Comparison of ENCODE assay signal across 1 cellular context in the genomic region with DNA sequence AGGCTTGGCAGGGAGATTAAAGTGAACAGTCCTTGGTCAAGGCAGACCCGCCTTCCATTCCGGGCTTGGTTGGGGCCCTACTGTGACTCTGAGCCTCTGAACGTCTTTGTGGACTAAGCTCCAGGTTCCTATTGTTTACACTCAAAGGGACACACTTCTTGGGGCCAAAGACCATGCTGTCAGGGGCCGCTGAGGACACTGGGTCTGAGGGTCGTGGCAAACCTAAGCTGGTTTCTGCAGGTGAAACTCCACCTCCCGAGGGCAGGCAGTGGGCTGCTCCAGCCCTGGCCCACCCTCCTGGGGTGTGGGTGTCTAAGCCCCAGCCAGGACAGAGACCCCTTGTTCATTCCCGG.
TF ChIP-seq lines count a peak whose summit lies in the region.

No MANE protein-coding gene starts in this region.

TF ChIP-seq in HepG2, 621 proteins besides CTCF, POLR2A, EP300 and RAD21 (continued from another document and continues in another):
- TF ChIP-seq, protein P1, sequence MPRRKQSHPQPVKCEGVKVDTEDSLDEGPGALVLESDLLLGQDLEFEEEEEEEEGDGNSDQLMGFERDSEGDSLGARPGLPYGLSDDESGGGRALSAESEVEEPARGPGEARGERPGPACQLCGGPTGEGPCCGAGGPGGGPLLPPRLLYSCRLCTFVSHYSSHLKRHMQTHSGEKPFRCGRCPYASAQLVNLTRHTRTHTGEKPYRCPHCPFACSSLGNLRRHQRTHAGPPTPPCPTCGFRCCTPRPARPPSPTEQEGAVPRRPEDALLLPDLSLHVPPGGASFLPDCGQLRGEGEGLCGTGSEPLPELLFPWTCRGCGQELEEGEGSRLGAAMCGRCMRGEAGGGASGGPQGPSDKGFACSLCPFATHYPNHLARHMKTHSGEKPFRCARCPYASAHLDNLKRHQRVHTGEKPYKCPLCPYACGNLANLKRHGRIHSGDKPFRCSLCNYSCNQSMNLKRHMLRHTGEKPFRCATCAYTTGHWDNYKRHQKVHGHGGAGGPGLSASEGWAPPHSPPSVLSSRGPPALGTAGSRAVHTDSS (CRISPR knock-in tag; conservative IDR thresholded peaks at IDR 0.05) = no peak
- TF ChIP-seq ZNF589 (CRISPR knock-in tag; conservative IDR thresholded peaks at IDR 0.05) = no peak
- 0 out of 2 replicates have a peak, but pooled peaks have one; percentile 22 for TF ChIP-seq MED13 (CRISPR knock-in tag; IDR thresholded peaks at IDR 0.05)
- TF ChIP-seq, protein P2, sequence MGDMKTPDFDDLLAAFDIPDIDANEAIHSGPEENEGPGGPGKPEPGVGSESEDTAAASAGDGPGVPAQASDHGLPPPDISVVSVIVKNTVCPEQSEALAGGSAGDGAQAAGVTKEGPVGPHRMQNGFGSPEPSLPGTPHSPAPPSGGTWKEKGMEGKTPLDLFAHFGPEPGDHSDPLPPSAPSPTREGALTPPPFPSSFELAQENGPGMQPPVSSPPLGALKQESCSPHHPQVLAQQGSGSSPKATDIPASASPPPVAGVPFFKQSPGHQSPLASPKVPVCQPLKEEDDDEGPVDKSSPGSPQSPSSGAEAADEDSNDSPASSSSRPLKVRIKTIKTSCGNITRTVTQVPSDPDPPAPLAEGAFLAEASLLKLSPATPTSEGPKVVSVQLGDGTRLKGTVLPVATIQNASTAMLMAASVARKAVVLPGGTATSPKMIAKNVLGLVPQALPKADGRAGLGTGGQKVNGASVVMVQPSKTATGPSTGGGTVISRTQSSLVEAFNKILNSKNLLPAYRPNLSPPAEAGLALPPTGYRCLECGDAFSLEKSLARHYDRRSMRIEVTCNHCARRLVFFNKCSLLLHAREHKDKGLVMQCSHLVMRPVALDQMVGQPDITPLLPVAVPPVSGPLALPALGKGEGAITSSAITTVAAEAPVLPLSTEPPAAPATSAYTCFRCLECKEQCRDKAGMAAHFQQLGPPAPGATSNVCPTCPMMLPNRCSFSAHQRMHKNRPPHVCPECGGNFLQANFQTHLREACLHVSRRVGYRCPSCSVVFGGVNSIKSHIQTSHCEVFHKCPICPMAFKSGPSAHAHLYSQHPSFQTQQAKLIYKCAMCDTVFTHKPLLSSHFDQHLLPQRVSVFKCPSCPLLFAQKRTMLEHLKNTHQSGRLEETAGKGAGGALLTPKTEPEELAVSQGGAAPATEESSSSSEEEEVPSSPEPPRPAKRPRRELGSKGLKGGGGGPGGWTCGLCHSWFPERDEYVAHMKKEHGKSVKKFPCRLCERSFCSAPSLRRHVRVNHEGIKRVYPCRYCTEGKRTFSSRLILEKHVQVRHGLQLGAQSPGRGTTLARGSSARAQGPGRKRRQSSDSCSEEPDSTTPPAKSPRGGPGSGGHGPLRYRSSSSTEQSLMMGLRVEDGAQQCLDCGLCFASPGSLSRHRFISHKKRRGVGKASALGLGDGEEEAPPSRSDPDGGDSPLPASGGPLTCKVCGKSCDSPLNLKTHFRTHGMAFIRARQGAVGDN (CRISPR knock-in tag; IDR thresholded peaks at IDR 0.05) = peak; percentile 38
- TF ChIP-seq ZNF749 (CRISPR knock-in tag; IDR thresholded peaks at IDR 0.05; ENCODE audit: borderline replicate concordance) = no peak
- TF ChIP-seq SMAD3 (CRISPR knock-in tag; IDR thresholded peaks at IDR 0.05) = 0 out of 2 replicates have a peak, but pooled peaks have one; percentile 22
- TF ChIP-seq TARDBP (CRISPR knock-in tag; IDR thresholded peaks at IDR 0.05) = no peak
- TF ChIP-seq ZNF652 (CRISPR knock-in tag; IDR thresholded peaks at IDR 0.05; ENCODE audit: borderline replicate concordance, low read depth) = no peak
- TF ChIP-seq BHLHE40 (IDR thresholded peaks at IDR 0.05; ENCODE audit: low read length) = 0 out of 2 replicates have a peak, but pooled peaks have one; percentile 2
- TF ChIP-seq MYC (CRISPR knock-in tag; IDR thresholded peaks at IDR 0.05; ENCODE audit: borderline replicate concordance) = 0 out of 2 replicates have a peak, but pooled peaks have one; percentile 12
- TF ChIP-seq, protein P3, sequence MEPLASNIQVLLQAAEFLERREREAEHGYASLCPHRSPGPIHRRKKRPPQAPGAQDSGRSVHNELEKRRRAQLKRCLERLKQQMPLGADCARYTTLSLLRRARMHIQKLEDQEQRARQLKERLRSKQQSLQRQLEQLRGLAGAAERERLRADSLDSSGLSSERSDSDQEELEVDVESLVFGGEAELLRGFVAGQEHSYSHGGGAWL (CRISPR knock-in tag; IDR thresholded peaks at IDR 0.05) = no peak
- TF ChIP-seq, protein P4, sequence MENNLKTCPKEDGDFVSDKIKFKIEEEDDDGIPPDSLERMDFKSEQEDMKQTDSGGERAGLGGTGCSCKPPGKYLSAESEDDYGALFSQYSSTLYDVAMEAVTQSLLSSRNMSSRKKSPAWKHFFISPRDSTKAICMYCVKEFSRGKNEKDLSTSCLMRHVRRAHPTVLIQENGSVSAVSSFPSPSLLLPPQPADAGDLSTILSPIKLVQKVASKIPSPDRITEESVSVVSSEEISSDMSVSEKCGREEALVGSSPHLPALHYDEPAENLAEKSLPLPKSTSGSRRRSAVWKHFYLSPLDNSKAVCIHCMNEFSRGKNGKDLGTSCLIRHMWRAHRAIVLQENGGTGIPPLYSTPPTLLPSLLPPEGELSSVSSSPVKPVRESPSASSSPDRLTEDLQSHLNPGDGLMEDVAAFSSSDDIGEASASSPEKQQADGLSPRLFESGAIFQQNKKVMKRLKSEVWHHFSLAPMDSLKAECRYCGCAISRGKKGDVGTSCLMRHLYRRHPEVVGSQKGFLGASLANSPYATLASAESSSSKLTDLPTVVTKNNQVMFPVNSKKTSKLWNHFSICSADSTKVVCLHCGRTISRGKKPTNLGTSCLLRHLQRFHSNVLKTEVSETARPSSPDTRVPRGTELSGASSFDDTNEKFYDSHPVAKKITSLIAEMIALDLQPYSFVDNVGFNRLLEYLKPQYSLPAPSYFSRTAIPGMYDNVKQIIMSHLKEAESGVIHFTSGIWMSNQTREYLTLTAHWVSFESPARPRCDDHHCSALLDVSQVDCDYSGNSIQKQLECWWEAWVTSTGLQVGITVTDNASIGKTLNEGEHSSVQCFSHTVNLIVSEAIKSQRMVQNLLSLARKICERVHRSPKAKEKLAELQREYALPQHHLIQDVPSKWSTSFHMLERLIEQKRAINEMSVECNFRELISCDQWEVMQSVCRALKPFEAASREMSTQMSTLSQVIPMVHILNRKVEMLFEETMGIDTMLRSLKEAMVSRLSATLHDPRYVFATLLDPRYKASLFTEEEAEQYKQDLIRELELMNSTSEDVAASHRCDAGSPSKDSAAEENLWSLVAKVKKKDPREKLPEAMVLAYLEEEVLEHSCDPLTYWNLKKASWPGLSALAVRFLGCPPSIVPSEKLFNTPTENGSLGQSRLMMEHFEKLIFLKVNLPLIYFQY (CRISPR knock-in tag; IDR thresholded peaks at IDR 0.05; ENCODE audit: borderline replicate concordance) = no peak
- TF ChIP-seq THAP11 (CRISPR knock-in tag; IDR thresholded peaks at IDR 0.05) = no peak
- no peak for TF ChIP-seq GATAD2A (CRISPR knock-in tag; IDR thresholded peaks at IDR 0.05)
- 0 out of 2 replicates have a peak, but pooled peaks have one; percentile 52 for TF ChIP-seq ZNF761 (CRISPR knock-in tag; conservative IDR thresholded peaks at IDR 0.05)
- TF ChIP-seq, protein P5, sequence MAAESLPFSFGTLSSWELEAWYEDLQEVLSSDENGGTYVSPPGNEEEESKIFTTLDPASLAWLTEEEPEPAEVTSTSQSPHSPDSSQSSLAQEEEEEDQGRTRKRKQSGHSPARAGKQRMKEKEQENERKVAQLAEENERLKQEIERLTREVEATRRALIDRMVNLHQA (CRISPR knock-in tag; IDR thresholded peaks at IDR 0.05) = no peak
- 0 out of 2 replicates have a peak, but pooled peaks have one; percentile 46 for TF ChIP-seq ZNF441 (CRISPR knock-in tag; IDR thresholded peaks at IDR 0.05; ENCODE audit: borderline replicate concordance)
- TF ChIP-seq, protein P6, sequence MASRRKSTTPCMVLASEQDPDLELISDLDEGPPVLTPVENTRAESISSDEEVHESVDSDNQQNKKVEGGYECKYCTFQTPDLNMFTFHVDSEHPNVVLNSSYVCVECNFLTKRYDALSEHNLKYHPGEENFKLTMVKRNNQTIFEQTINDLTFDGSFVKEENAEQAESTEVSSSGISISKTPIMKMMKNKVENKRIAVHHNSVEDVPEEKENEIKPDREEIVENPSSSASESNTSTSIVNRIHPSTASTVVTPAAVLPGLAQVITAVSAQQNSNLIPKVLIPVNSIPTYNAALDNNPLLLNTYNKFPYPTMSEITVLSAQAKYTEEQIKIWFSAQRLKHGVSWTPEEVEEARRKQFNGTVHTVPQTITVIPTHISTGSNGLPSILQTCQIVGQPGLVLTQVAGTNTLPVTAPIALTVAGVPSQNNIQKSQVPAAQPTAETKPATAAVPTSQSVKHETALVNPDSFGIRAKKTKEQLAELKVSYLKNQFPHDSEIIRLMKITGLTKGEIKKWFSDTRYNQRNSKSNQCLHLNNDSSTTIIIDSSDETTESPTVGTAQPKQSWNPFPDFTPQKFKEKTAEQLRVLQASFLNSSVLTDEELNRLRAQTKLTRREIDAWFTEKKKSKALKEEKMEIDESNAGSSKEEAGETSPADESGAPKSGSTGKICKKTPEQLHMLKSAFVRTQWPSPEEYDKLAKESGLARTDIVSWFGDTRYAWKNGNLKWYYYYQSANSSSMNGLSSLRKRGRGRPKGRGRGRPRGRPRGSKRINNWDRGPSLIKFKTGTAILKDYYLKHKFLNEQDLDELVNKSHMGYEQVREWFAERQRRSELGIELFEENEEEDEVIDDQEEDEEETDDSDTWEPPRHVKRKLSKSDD (CRISPR knock-in tag; IDR thresholded peaks at IDR 0.05; ENCODE audit: low read depth) = no peak
- TF ChIP-seq KDM1A (CRISPR knock-in tag; IDR thresholded peaks at IDR 0.05) = no peak
- no peak for TF ChIP-seq ZNF230 (CRISPR knock-in tag; IDR thresholded peaks at IDR 0.05)
- peak; percentile 71 for TF ChIP-seq KDM2A (CRISPR knock-in tag; IDR thresholded peaks at IDR 0.05; ENCODE audit: borderline replicate concordance, low read depth)
- no peak for TF ChIP-seq ZNF83 (CRISPR knock-in tag; IDR thresholded peaks at IDR 0.05; ENCODE audit: borderline replicate concordance)
- TF ChIP-seq GABPA (IDR thresholded peaks at IDR 0.05; ENCODE audit: low read depth, low read length) = no peak
- no peak for TF ChIP-seq GABPA (CRISPR knock-in tag; IDR thresholded peaks at IDR 0.05; ENCODE audit: low read depth)
- no peak for TF ChIP-seq WIZ (CRISPR knock-in tag; IDR thresholded peaks at IDR 0.05)
- no peak for TF ChIP-seq ZNF124 (CRISPR knock-in tag; IDR thresholded peaks at IDR 0.05)
- TF ChIP-seq, protein P7, sequence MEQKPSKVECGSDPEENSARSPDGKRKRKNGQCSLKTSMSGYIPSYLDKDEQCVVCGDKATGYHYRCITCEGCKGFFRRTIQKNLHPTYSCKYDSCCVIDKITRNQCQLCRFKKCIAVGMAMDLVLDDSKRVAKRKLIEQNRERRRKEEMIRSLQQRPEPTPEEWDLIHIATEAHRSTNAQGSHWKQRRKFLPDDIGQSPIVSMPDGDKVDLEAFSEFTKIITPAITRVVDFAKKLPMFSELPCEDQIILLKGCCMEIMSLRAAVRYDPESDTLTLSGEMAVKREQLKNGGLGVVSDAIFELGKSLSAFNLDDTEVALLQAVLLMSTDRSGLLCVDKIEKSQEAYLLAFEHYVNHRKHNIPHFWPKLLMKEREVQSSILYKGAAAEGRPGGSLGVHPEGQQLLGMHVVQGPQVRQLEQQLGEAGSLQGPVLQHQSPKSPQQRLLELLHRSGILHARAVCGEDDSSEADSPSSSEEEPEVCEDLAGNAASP (CRISPR knock-in tag; IDR thresholded peaks at IDR 0.05; ENCODE audit: borderline replicate concordance) = peak; percentile 42; the same call in 1 of the 2 replicates
- peak; percentile 46; the same call in 1 of the 2 replicates for TF ChIP-seq RFXAP (CRISPR knock-in tag; IDR thresholded peaks at IDR 0.05; ENCODE audit: borderline replicate concordance)
- TF ChIP-seq RXRB (CRISPR knock-in tag; IDR thresholded peaks at IDR 0.05; ENCODE audit: borderline replicate concordance) = 0 out of 2 replicates have a peak, but pooled peaks have one; percentile 9
- no peak for TF ChIP-seq SRSF1 (optimal IDR thresholded peaks at IDR 0.05; ENCODE audit: low read depth, low read length)
- no peak for TF ChIP-seq MAZ (IDR thresholded peaks at IDR 0.05; ENCODE audit: borderline replicate concordance, low read depth, low read length)
- TF ChIP-seq MAZ (CRISPR knock-in tag; IDR thresholded peaks at IDR 0.05; ENCODE audit: low read depth) = no peak
- TF ChIP-seq ZBTB3 (CRISPR knock-in tag; IDR thresholded peaks at IDR 0.05; ENCODE audit: borderline replicate concordance, low read depth) = no peak
- TF ChIP-seq, protein P8, sequence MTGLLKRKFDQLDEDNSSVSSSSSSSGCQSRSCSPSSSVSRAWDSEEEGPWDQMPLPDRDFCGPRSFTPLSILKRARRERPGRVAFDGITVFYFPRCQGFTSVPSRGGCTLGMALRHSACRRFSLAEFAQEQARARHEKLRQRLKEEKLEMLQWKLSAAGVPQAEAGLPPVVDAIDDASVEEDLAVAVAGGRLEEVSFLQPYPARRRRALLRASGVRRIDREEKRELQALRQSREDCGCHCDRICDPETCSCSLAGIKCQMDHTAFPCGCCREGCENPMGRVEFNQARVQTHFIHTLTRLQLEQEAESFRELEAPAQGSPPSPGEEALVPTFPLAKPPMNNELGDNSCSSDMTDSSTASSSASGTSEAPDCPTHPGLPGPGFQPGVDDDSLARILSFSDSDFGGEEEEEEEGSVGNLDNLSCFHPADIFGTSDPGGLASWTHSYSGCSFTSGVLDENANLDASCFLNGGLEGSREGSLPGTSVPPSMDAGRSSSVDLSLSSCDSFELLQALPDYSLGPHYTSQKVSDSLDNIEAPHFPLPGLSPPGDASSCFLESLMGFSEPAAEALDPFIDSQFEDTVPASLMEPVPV (CRISPR knock-in tag; IDR thresholded peaks at IDR 0.05) = 0 out of 2 replicates have a peak, but pooled peaks have one; percentile 13
- TF ChIP-seq MTF1 (CRISPR knock-in tag; IDR thresholded peaks at IDR 0.05) = no peak
- peak; percentile 49 for TF ChIP-seq ZNF121 (CRISPR knock-in tag; IDR thresholded peaks at IDR 0.05)
- TF ChIP-seq, protein P9, sequence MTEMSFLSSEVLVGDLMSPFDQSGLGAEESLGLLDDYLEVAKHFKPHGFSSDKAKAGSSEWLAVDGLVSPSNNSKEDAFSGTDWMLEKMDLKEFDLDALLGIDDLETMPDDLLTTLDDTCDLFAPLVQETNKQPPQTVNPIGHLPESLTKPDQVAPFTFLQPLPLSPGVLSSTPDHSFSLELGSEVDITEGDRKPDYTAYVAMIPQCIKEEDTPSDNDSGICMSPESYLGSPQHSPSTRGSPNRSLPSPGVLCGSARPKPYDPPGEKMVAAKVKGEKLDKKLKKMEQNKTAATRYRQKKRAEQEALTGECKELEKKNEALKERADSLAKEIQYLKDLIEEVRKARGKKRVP (CRISPR knock-in tag; IDR thresholded peaks at IDR 0.05) = no peak
- TF ChIP-seq CCDC6 (CRISPR knock-in tag; IDR thresholded peaks at IDR 0.05) = 0 out of 2 replicates have a peak, but pooled peaks have one; percentile 20
- no peak for TF ChIP-seq KLF9 (CRISPR knock-in tag; IDR thresholded peaks at IDR 0.05; ENCODE audit: low read depth)
- TF ChIP-seq, protein P10, sequence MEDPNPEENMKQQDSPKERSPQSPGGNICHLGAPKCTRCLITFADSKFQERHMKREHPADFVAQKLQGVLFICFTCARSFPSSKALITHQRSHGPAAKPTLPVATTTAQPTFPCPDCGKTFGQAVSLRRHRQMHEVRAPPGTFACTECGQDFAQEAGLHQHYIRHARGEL (CRISPR knock-in tag; IDR thresholded peaks at IDR 0.05) = no peak
- TF ChIP-seq ELF3 (CRISPR knock-in tag; IDR thresholded peaks at IDR 0.05) = no peak
- TF ChIP-seq RBM22 (optimal IDR thresholded peaks at IDR 0.05; ENCODE audit: low read length) = peak; percentile 73
